8 cellular contexts compared by ENCODE assay signal in the genomic region with DNA sequence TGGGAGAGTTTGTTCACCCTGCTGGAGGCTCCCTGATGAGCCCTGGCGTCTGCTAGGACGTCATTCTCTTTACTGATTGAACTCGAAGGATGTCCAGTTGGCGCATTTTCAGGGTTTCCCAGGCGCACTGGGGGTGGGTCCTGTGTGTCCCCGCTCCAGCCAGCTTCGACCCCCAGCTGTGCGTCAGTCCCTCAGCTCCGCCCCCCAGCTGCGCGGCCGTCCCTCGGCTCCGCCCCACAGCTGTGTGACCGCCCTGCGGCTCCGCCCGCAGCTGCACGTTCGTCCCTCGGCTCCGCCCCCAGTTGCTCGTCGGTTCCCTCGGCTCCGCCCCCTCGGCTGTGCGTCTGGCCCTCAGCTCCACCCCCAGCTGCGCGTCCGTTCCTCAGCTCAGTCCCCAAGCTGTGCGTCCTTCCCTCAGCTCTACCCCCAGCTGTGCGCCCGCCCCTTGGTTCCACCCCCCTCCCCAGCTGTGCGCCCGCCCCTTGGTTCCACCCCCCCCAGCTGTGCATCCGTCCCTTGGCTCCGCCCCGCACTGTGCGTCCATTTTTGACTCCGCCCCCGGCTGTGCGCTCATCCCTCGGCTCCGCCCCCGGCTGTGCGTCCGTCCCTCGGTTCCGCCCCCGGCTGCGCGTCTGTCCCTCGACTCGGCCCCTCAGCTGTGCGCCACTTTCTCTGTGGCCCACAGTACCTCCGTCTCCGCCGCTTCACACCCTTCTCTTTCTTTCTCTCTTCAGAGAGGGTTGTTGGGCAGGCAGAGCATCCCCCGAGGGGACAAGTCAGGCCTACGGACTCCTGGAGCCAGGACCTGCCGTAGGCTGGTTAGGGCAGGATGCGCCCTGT.
DNase-seq lines count a peak whose midpoint lies in the region; ATAC-seq and TF ChIP-seq lines count a peak whose summit lies in the region.

No MANE protein-coding gene starts in this region.

- no peaks in the 10 kb centered on the region for H3F3A ChIP-seq in Loucy (ENCODE audit: low read depth)

- WGBS in heart left ventricle, 4 donors, result 6 to 9% (median 8%) methylated on average over 43 to 63 of the region's 63 CpGs
- 7% methylated on average over 49 of the region's 63 CpGs; no CpG with 5 or more reads in 1 of the 2 donors for WGBS in transverse colon (ENCODE audit: low coverage in 1 of 2), 2 donors

- H3K9me3 ChIP-seq in Loucy (ENCODE audit: insufficient read depth, low read depth, low read length) (no peaks in the 10 kb centered on the region), adipocyte (ENCODE audit: control insufficient read depth, low read length) (no peaks in the 10 kb centered on the region), heart left ventricle (no peaks in the 10 kb centered on the region), transverse colon (no peaks in the 10 kb centered on the region)

- no peak for TF ChIP-seq EP300 in transverse colon (IDR thresholded peaks at IDR 0.05; ENCODE audit: low read depth)

- H3K36me3 ChIP-seq in Loucy (ENCODE audit: insufficient read depth, low read length), result no peaks in the 10 kb centered on the region
- H3K36me3 ChIP-seq in adipocyte (ENCODE audit: control insufficient read depth, insufficient read depth, low read length, severe bottlenecking), result no peaks in the 10 kb centered on the region
- H3K36me3 ChIP-seq in heart left ventricle, result no peaks in the 10 kb centered on the region
- no peaks in the 10 kb centered on the region for H3K36me3 ChIP-seq in transverse colon

- H3K4me2 ChIP-seq in Loucy (ENCODE audit: low read depth, low read length, poor library complexity, severe bottlenecking), result peak overlapping the region; percentile 70

- intact Hi-C loops in heart left ventricle (cut with DNase I) (loop anchor here in 5 of 10 donors (2.0 to 5.0 kb wide), 5 partner anchors 39 to 259 kb away; a partner anchor contains a TSS), posterior cingulate gyrus (cut with DNase I) (loop anchor here (5.0 to 10.0 kb wide), 2 partner anchors 36 to 838 kb away; no protein-coding TSS in a partner anchor), transverse colon (cut with DNase I; ENCODE audit: low total_unique reads) (loop anchor here (5.0 kb wide), 1 partner anchor 39 kb away; no protein-coding TSS in a partner anchor)

- no peaks in the 10 kb centered on the region for H3K27me3 ChIP-seq in Loucy (ENCODE audit: insufficient read depth, low read length, poor library complexity, severe bottlenecking)
- H3K27me3 ChIP-seq in adipocyte (replicated peaks; ENCODE audit: control insufficient read depth, insufficient read depth, low read length), result peaks cover 4% of the 10 kb centered on the region
- no peaks in the 10 kb centered on the region for H3K27me3 ChIP-seq in heart left ventricle
- no peaks in the 10 kb centered on the region for H3K27me3 ChIP-seq in transverse colon

- no peaks in the 10 kb centered on the region for H4K20me1 ChIP-seq in Loucy (ENCODE audit: insufficient read depth, low read length, poor library complexity, severe bottlenecking)

- in situ Hi-C loops in transverse colon (cut with MboI; ENCODE audit: low pct_ligation_motif_present in 1 of 4, low pct_unique_long_range_greater_than_20kb in 1 of 4, low sequenced_read_pairs in 3 of 4), result no loop called here

- TF ChIP-seq CTCF in Loucy (conservative IDR thresholded peaks at IDR 0.05; ENCODE audit: low read length), result no peak
- peak in 1 of 12 donors; percentile 10 for TF ChIP-seq CTCF in heart left ventricle (IDR thresholded peaks at IDR 0.05)
- peak in 2 of 5 experiments; percentile 12 to 27 for TF ChIP-seq CTCF in transverse colon (IDR thresholded peaks at IDR 0.05)

- peak overlapping the region; percentile 66 for H3K4me3 ChIP-seq in Loucy (ENCODE audit: low read length, poor library complexity, severe bottlenecking)
- peak overlapping the region; percentile 76 for H3K4me3 ChIP-seq in adipocyte (ENCODE audit: low read length)
- peak overlapping the region in 11 of 12 donors; percentile 25 to 60 (median 54) for H3K4me3 ChIP-seq in heart left ventricle
- peak overlapping the region; percentile 11 to 35 (median 28) for H3K4me3 ChIP-seq in transverse colon

- H3K27ac ChIP-seq in heart left ventricle (peak overlapping the region; percentile 63 to 97 (median 92)), transverse colon (peak overlapping the region; percentile 85 to 93 (median 89))

- H2AFZ ChIP-seq in Loucy (ENCODE audit: low read length), result peak overlapping the region; percentile 81

- H3K4me1 ChIP-seq in Loucy (ENCODE audit: insufficient read depth, low read length, poor library complexity, severe bottlenecking) (peaks cover 16% of the 10 kb centered on the region), adipocyte (ENCODE audit: control insufficient read depth, insufficient read depth, low read length) (peaks cover 30% of the 10 kb centered on the region), heart left ventricle (peaks cover 2 to 36% (median 26%) of the 10 kb centered on the region in 12 donors), transverse colon (peaks cover 13 to 50% (median 44%) of the 10 kb centered on the region in 4 donors)

- ATAC-seq in heart left ventricle, result peak; percentile 87 to 93 (median 92)

- H3K9me2 ChIP-seq in Loucy (replicated peaks; ENCODE audit: low read depth, low read length), result no peaks in the 10 kb centered on the region

- TF ChIP-seq POLR2A in heart left ventricle (IDR thresholded peaks at IDR 0.05), result peak in 1 of 2 donors; percentile 67
- TF ChIP-seq POLR2A in transverse colon (IDR thresholded peaks at IDR 0.05), result peak; percentile 25

- peak; percentile 100 for DNase-seq in Daoy (ENCODE audit: low read depth)
- peak; percentile 96 for DNase-seq in H4 (ENCODE audit: low spot score)
- DNase-seq in T follicular helper cell (ENCODE audit: low read depth), result peak; percentile 96
- DNase-seq in adipocyte (ENCODE audit: low read depth), result peak; percentile 100
- peak; percentile 98 to 99 (median 99) for DNase-seq in heart left ventricle
- DNase-seq in posterior cingulate gyrus, result peak; percentile 90 to 100 (median 96)
- DNase-seq in transverse colon, result peak; percentile 99

- no peaks in the 10 kb centered on the region for H3K79me2 ChIP-seq in Loucy (ENCODE audit: insufficient read depth, low read length)

- H3K9ac ChIP-seq in Loucy (ENCODE audit: low read depth, low read length, poor library complexity, severe bottlenecking) (peak overlapping the region; percentile 14), adipocyte (ENCODE audit: low read length) (peak overlapping the region; percentile 83)

Comparison
In these comparisons a context has a peak if more than half of its experiments do, and no peak if none do; other contexts are left out.
1. Peak in every context shown above with its lines: DNase-seq, ATAC-seq, H3K4me3 ChIP-seq and H3K27ac ChIP-seq.